20 cellular contexts compared by ENCODE assay signal in genomic region chr5:62722360-62722759, GRCh38.
DNase-seq lines count a peak whose midpoint lies in the region; ATAC-seq, FAIRE-seq and TF ChIP-seq lines count a peak whose summit lies in the region.
"Had no signal": no experiment of that assay in that cellular context is flagged by ENCODE, and none has a peak within 500 bp of the region (broad histone marks: within the 10 kb centered on the region; RNA-seq: fewer than 3 reads in every experiment).

No MANE protein-coding gene starts in this region.

- H3K27me3 ChIP-seq in HepG2 (ENCODE audit: control insufficient read depth in 1 of 2, insufficient read depth in 2 of 2, low read length in 2 of 2) (no peaks in the 10 kb centered on the region), right lobe of liver (no peaks in the 10 kb centered on the region), endodermal cell (ENCODE audit: control insufficient read depth, insufficient read depth, low read length, poor library complexity, severe bottlenecking) (no peaks in the 10 kb centered on the region), brain microvascular endothelial cell (replicated peaks) (no peaks in the 10 kb centered on the region), foreskin keratinocyte (no peaks in the 10 kb centered on the region)
- H3K27me3 ChIP-seq: MG63 had no signal

- ATAC-seq in HepG2 (peak; percentile 81), right lobe of liver (no peak), foreskin keratinocyte (no peak), HG03520 (IDR thresholded peaks at IDR 0.05; ENCODE audit: unreplicated experiment) (no peak)

- no peak for TF ChIP-seq RAD21 in HepG2 (CRISPR knock-in tag; IDR thresholded peaks at IDR 0.05)

- no peaks in the 10 kb centered on the region for H3K27me3 Mint-ChIP-seq in endodermal cell (ENCODE audit: insufficient read depth)
- peaks cover 8% of the 10 kb centered on the region for H3K27me3 Mint-ChIP-seq in nephron progenitor cell (ENCODE audit: low read depth, poor library complexity)

- H3K36me3 Mint-ChIP-seq in endodermal cell (ENCODE audit: low read depth) (no peaks in the 10 kb centered on the region), nephron progenitor cell (ENCODE audit: low read depth) (no peaks in the 10 kb centered on the region)

- TF ChIP-seq EP300 in HepG2 (IDR thresholded peaks at IDR 0.05; ENCODE audit: low read depth in 2 of 2, low read length in 2 of 2), result no peak
- no peak for TF ChIP-seq EP300 in HepG2 (CRISPR knock-in tag; IDR thresholded peaks at IDR 0.05; ENCODE audit: borderline replicate concordance)

- BruUV-seq in HepG2 (replicated peaks; lab: Mats Ljungman, UMichigan), result no TSS peak

- no peak overlapping the region for H3K4me2 ChIP-seq in HepG2 (ENCODE audit: low read depth, low read length)

- H3K9me3 Mint-ChIP-seq in endodermal cell (no peaks in the 10 kb centered on the region), nephron progenitor cell (no peaks in the 10 kb centered on the region)

- peak; percentile 4 for DNase-seq in HepG2 (ENCODE audit: low spot score)
- no peak for DNase-seq in right lobe of liver
- peak; percentile 15 for DNase-seq in NAMALWA (ENCODE audit: low spot score)
- DNase-seq in endodermal cell, result peak; percentile 61
- DNase-seq in nephron progenitor cell, result no peak
- no peak for DNase-seq in brain microvascular endothelial cell
- no peak for DNase-seq in foreskin keratinocyte
- DNase-seq: 8988T, DMS79, KBM-7, MG63, NCI-H1105 treated with DMSO at 0.1 percent for 48 hours, NCI-H187, NCI-H446, SHP77 had no signal

- POLR2A ChIA-PET in HepG2 (lab: Yijun Ruan, JAX), result no interaction called here

- H4K20me1 ChIP-seq in HepG2 (ENCODE audit: insufficient read depth, low read length), result no peaks in the 10 kb centered on the region

- H3K27ac Mint-ChIP-seq in endodermal cell, result no peak overlapping the region
- H3K27ac Mint-ChIP-seq in nephron progenitor cell, result no peak overlapping the region

- no peak overlapping the region for H3K9ac ChIP-seq in HepG2 (ENCODE audit: insufficient read depth, low read depth, low read length)
- no peak overlapping the region for H3K9ac ChIP-seq in endodermal cell (ENCODE audit: extremely low read depth, low read length, poor library complexity, severe bottlenecking)

- in situ Hi-C loops in HepG2 (cut with HindIII; ENCODE audit: extremely low pct_ligation_motif_present, low pct_unique_long_range_greater_than_20kb) (no loop called here), brain microvascular endothelial cell (cut with HindIII; ENCODE audit: low pct_ligation_motif_present, low sequenced_read_pairs) (no loop called here)

- FAIRE-seq in HepG2 (lab: Jason Lieb, UNC), result no peak
- FAIRE-seq: G401.6, H54, RCC 7860 had no signal

- H3K27ac ChIP-seq in HepG2 (ENCODE audit: extremely low read length, insufficient read depth, low read length) (no peak overlapping the region), right lobe of liver (no peak overlapping the region), endodermal cell (ENCODE audit: low read depth, low read length) (no peak overlapping the region), brain microvascular endothelial cell (no peak overlapping the region), foreskin keratinocyte (no peak overlapping the region)

- H3K4me3 Mint-ChIP-seq in endodermal cell (no peak overlapping the region), nephron progenitor cell (no peak overlapping the region)

- TF ChIP-seq CTCF in HepG2 (CRISPR knock-in tag; IDR thresholded peaks at IDR 0.05) (no peak), right lobe of liver (IDR thresholded peaks at IDR 0.05) (no peak), endodermal cell (conservative IDR thresholded peaks at IDR 0.05) (peak; percentile 60), nephron progenitor cell (IDR thresholded peaks at IDR 0.05) (no peak), brain microvascular endothelial cell (IDR thresholded peaks at IDR 0.05; ENCODE audit: low read depth, low read length, missing control alignments) (no peak), foreskin keratinocyte (conservative IDR thresholded peaks at IDR 0.05) (no peak)

- 27% methylated on average over 9 of the region's 9 CpGs for WGBS in HepG2 (ENCODE audit: low lambda C conversion rate)
- WGBS in right lobe of liver (ENCODE audit: insufficient coverage, low coverage, low lambda C conversion rate, missing lambda C conversion rate), result 78% methylated on average over 9 of the region's 9 CpGs
- whole genome bisulfite sequencing in endodermal cell (ENCODE audit: insufficient coverage in 1 of 2, insufficient read length in 1 of 2), 2 experiments, result 92 to 98% methylated on average over 4 to 8 of the region's 9 CpGs

- CTCF ChIA-PET in HepG2 (lab: Yijun Ruan, JAX; ENCODE audit: low intra/inter-chr PET ratio, low total read pairs), result no interaction called here

- H3K36me3 ChIP-seq in HepG2 (replicated peaks in 1 of 2; ENCODE audit: control insufficient read depth in 1 of 2, insufficient read depth in 2 of 2, low read length in 2 of 2) (no peaks in the 10 kb centered on the region), right lobe of liver (no peaks in the 10 kb centered on the region), endodermal cell (ENCODE audit: control insufficient read depth, insufficient read depth, low read length) (no peaks in the 10 kb centered on the region), brain microvascular endothelial cell (replicated peaks) (no peaks in the 10 kb centered on the region)
- H3K36me3 ChIP-seq: MG63 had no signal

- no peak overlapping the region for H2AFZ ChIP-seq in HepG2 (ENCODE audit: low read length)

- peaks cover 10% of the 10 kb centered on the region for H3K4me1 Mint-ChIP-seq in endodermal cell
- H3K4me1 Mint-ChIP-seq in nephron progenitor cell, result peaks cover 44% of the 10 kb centered on the region

- H3K4me3 ChIP-seq in HepG2 (replicated peaks in 1 of 3; ENCODE audit: insufficient read depth in 1 of 3, low read depth in 2 of 3, low read length in 3 of 3) (no peak overlapping the region), right lobe of liver (no peak overlapping the region), endodermal cell (ENCODE audit: low read length) (no peak overlapping the region), brain microvascular endothelial cell (ENCODE audit: low read depth, low read length) (no peak overlapping the region)
- H3K4me3 ChIP-seq: MG63 had no signal

- intact Hi-C loops in HepG2 (cut with micrococcal nuclease; ENCODE audit: unreplicated experiment), result loop anchor here (10.0 kb wide), 1 partner anchor 58 kb away; no protein-coding TSS in a partner anchor
- intact Hi-C loops in right lobe of liver (cut with DNase I), result no loop called here

- H3K9me3 ChIP-seq in HepG2 (ENCODE audit: low read length) (no peaks in the 10 kb centered on the region), right lobe of liver (no peaks in the 10 kb centered on the region), endodermal cell (ENCODE audit: control insufficient read depth, low read length) (no peaks in the 10 kb centered on the region)
- H3K9me3 ChIP-seq: Caco-2, MG63 had no signal

- H3K79me2 ChIP-seq in HepG2 (ENCODE audit: insufficient read depth, low read length), result no peaks in the 10 kb centered on the region

- no peak for TF ChIP-seq POLR2A in HepG2 (IDR thresholded peaks at IDR 0.05; ENCODE audit: insufficient read depth in 1 of 2, low read depth in 2 of 2, low read length in 2 of 2)
- TF ChIP-seq POLR2A in right lobe of liver (IDR thresholded peaks at IDR 0.05), result no peak

- 0 out of 2 replicates have a peak, but pooled peaks cover 4% of the 10 kb centered on the region for H3K4me1 ChIP-seq in HepG2 (ENCODE audit: insufficient read depth, low read length)
- no peaks in the 10 kb centered on the region for H3K4me1 ChIP-seq in right lobe of liver
- no peaks in the 10 kb centered on the region for H3K4me1 ChIP-seq in endodermal cell (ENCODE audit: control insufficient read depth, insufficient read depth, low read length)
- no peaks in the 10 kb centered on the region for H3K4me1 ChIP-seq in foreskin keratinocyte
- H3K4me1 ChIP-seq: Caco-2 had no signal

TF ChIP-seq in HepG2, 621 proteins besides CTCF, POLR2A, EP300 and RAD21:
- TF ChIP-seq, protein P1, sequence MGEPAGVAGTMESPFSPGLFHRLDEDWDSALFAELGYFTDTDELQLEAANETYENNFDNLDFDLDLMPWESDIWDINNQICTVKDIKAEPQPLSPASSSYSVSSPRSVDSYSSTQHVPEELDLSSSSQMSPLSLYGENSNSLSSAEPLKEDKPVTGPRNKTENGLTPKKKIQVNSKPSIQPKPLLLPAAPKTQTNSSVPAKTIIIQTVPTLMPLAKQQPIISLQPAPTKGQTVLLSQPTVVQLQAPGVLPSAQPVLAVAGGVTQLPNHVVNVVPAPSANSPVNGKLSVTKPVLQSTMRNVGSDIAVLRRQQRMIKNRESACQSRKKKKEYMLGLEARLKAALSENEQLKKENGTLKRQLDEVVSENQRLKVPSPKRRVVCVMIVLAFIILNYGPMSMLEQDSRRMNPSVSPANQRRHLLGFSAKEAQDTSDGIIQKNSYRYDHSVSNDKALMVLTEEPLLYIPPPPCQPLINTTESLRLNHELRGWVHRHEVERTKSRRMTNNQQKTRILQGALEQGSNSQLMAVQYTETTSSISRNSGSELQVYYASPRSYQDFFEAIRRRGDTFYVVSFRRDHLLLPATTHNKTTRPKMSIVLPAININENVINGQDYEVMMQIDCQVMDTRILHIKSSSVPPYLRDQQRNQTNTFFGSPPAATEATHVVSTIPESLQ (CRISPR knock-in tag; conservative IDR thresholded peaks at IDR 0.05), result no peak
- TF ChIP-seq ZNF296 (CRISPR knock-in tag; conservative IDR thresholded peaks at IDR 0.05) (no peak), SIN3B (IDR thresholded peaks at IDR 0.05; ENCODE audit: low read length) (no peak)
TF ChIP-seq in HepG2: peak in this region for 0.

Comparison
In these comparisons a context has a peak if more than half of its experiments do, and no peak if none do; other contexts are left out.
1. DNase-seq: peak in HepG2 (single experiment), NAMALWA (single experiment) and endodermal cell (single experiment); none in right lobe of liver (0 of 3), nephron progenitor cell (single experiment), brain microvascular endothelial cell (single experiment) and foreskin keratinocyte (0 of 2).